Comparison of ENCODE assay signal across 28 cellular contexts in genomic region chr10:118448744-118449143, GRCh38.
"Had no signal": no experiment of that assay in that cellular context is flagged by ENCODE, and none has a peak within 500 bp of the region (broad histone marks: within the 10 kb centered on the region; RNA-seq: fewer than 3 reads in every experiment).

No MANE protein-coding gene starts in this region.

- H3K27me3 ChIP-seq: neural progenitor cell, ovary, right atrium auricular region, right lobe of liver, upper lobe of left lung, vagina had no signal

- ATAC-seq: left colon; left lung; lower lobe of right lung; natural killer cell; right lobe of liver; stimulated activated naive CD8-positive, alpha-beta T cell treated with anti-CD3 and anti-CD28 coated beads, Interleukin-15, amount 100 ng/mL, for 72 hours had no signal

- H3K4me3 Mint-ChIP-seq: immature natural killer cell; naive B cell; natural killer cell; nephron progenitor cell; neural progenitor cell; stimulated activated memory B cell treated with anti-CD40 and anti-IgM and Interleukin-4, amounts not matched to agents 10 μg/mL and 1 μg/mL and 100 μg/mL, for 72 hours; stimulated activated naive CD8-positive, alpha-beta T cell treated with anti-CD3 and anti-CD28 coated beads, Interleukin-15, amount 100 ng/mL, for 72 hours had no signal

- H3K4me1 Mint-ChIP-seq: immature natural killer cell; naive B cell; natural killer cell; neural progenitor cell; stimulated activated memory B cell treated with anti-CD40 and anti-IgM and Interleukin-4, amounts not matched to agents 10 μg/mL and 1 μg/mL and 100 μg/mL, for 72 hours; stimulated activated naive CD8-positive, alpha-beta T cell treated with anti-CD3 and anti-CD28 coated beads, Interleukin-15, amount 100 ng/mL, for 72 hours had no signal

- H3K4me1 ChIP-seq: left lung, lower lobe of right lung, neural progenitor cell, right atrium auricular region, right lobe of liver, transverse colon, upper lobe of left lung, vagina had no signal

- H3K4me3 ChIP-seq: left lung, lower lobe of right lung, neural progenitor cell, ovary, right atrium auricular region, right lobe of liver, smooth muscle cell, transverse colon, upper lobe of left lung, vagina had no signal

- H3K27ac ChIP-seq: left lung, lower lobe of right lung, neural progenitor cell, neutrophil, ovary, right atrium auricular region, right lobe of liver, transverse colon, upper lobe of left lung, vagina had no signal

- DNase-seq: immature natural killer cell; kidney; left colon; left lung; lower lobe of right lung; mammary epithelial cell; mesenchymal stem cell; naive B cell; natural killer cell; nephron progenitor cell; occipital lobe; ovary; right lobe of liver; stimulated activated CD4-positive, alpha-beta T cell treated with anti-CD3 and anti-CD28 coated beads, Interleukin-1b, Interleukin-23, amount 100 ng/mL, for 48 hours; stimulated activated CD4-positive, alpha-beta T cell treated with anti-CD3 and anti-CD28 coated beads, Interleukin-2, amount 100 ng/mL, for 48 hours; stimulated activated CD4-positive, alpha-beta T cell treated with anti-CD3 and anti-CD28 coated beads, Interleukin-4, amount 100 ng/mL, for 4 hours; stimulated activated CD8-positive, alpha-beta memory T cell treated with anti-CD3 and anti-CD28 coated beads, Interleukin-4, amount 100 ng/mL, for 48 hours; stimulated activated naive CD4-positive, alpha-beta T cell treated with Interleukin-2 at 50 U/mL for 16 hours; stimulated activated naive CD8-positive, alpha-beta T cell treated with anti-CD3 and anti-CD28 coated beads, Interleukin-15, amount 100 ng/mL, for 72 hours; transverse colon; upper lobe of left lung had no signal

- H3K36me3 ChIP-seq: left lung, lower lobe of right lung, neural progenitor cell, neutrophil, ovary, right atrium auricular region, right lobe of liver, transverse colon, upper lobe of left lung, vagina had no signal

- H3K9me3 ChIP-seq: lower lobe of right lung, neutrophil, ovary, right lobe of liver, vagina had no signal

- H3K9ac ChIP-seq: neural progenitor cell had no signal

- H3K27ac Mint-ChIP-seq: immature natural killer cell; naive B cell; natural killer cell; nephron progenitor cell; neural progenitor cell; progenitor cell of endocrine pancreas; stimulated activated memory B cell treated with anti-CD40 and anti-IgM and Interleukin-4, amounts not matched to agents 10 μg/mL and 1 μg/mL and 100 μg/mL, for 72 hours; stimulated activated naive CD8-positive, alpha-beta T cell treated with anti-CD3 and anti-CD28 coated beads, Interleukin-15, amount 100 ng/mL, for 72 hours had no signal

- H3K36me3 Mint-ChIP-seq: immature natural killer cell; neural progenitor cell; stimulated activated memory B cell treated with anti-CD40 and anti-IgM and Interleukin-4, amounts not matched to agents 10 μg/mL and 1 μg/mL and 100 μg/mL, for 72 hours had no signal
